In genomic region chrX:19865567-19866363, GRCh38 we compare ENCODE assay signal across 16 cellular contexts. TPM values are rescaled to one million over a fixed set of nuclear protein-coding genes. Genes with fewer than 3 reads are reported as not detected.
A peak's percentile ranks its signal among the peaks of the same experiment; 100 is the strongest.
DNase-seq lines count a peak whose midpoint lies in the region; ATAC-seq and TF ChIP-seq lines count a peak whose summit lies in the region.
"Had no signal": no experiment of that assay in that cellular context is flagged by ENCODE, and none has a peak within 500 bp of the region (broad histone marks: within the 10 kb centered on the region; RNA-seq: fewer than 3 reads in every experiment).

No MANE protein-coding gene starts in this region.

- 64 to 76% (median 68%) methylated on average over 8 of the region's 8 CpGs for WGBS in ovary, 3 donors

- H3K4me1 Mint-ChIP-seq in CD4-positive, alpha-beta memory T cell: peaks cover 29 to 58% (median 48%) of the 10 kb centered on the region in 4 donors
- H3K4me1 Mint-ChIP-seq in activated B cell treated with CpG ODN at 0.5 μM for 24 hours (peaks cover 91% of the 10 kb centered on the region), mesothelial cell of epicardium (peaks cover 43% of the 10 kb centered on the region)

- ATAC-seq in activated B cell treated with CpG ODN at 0.5 μM for 24 hours (ENCODE audit: low read depth): peak; percentile 38
- ATAC-seq in omental fat pad (ENCODE audit: low FRiP score): no peak
- ATAC-seq in HG03095 (IDR thresholded peaks at IDR 0.05; ENCODE audit: unreplicated experiment): no peak

- H3K9me3 Mint-ChIP-seq in CD4-positive, alpha-beta memory T cell: no peaks in the 10 kb centered on the region
- H3K9me3 Mint-ChIP-seq in activated B cell treated with CpG ODN at 0.5 μM for 24 hours: no peaks in the 10 kb centered on the region
- peaks cover 33% of the 10 kb centered on the region for H3K9me3 Mint-ChIP-seq in mesothelial cell of epicardium

- peaks cover 51% of the 10 kb centered on the region for H3K4me1 ChIP-seq in CD4-positive, alpha-beta memory T cell (ENCODE audit: insufficient read depth, low read length)
- H3K4me1 ChIP-seq in ovary (ENCODE audit: insufficient read depth): no peaks in the 10 kb centered on the region

- H3K4me3 Mint-ChIP-seq in CD4-positive, alpha-beta memory T cell: peak overlapping the region in 4 of 8 donors; percentile 47 to 58 (median 54)
- H3K4me3 Mint-ChIP-seq in activated B cell treated with CpG ODN at 0.5 μM for 24 hours (peak overlapping the region; percentile 53), mesothelial cell of epicardium (no peak overlapping the region)

- no peaks in the 10 kb centered on the region for H3K27me3 Mint-ChIP-seq in CD4-positive, alpha-beta memory T cell
- no peaks in the 10 kb centered on the region for H3K27me3 Mint-ChIP-seq in activated B cell treated with CpG ODN at 0.5 μM for 24 hours
- H3K27me3 Mint-ChIP-seq in mesothelial cell of epicardium (ENCODE audit: low read depth): no peaks in the 10 kb centered on the region

- TF ChIP-seq EP300 in ovary (IDR thresholded peaks at IDR 0.05): no peak

- no peaks in the 10 kb centered on the region for H3K9me3 ChIP-seq in CD4-positive, alpha-beta memory T cell (ENCODE audit: control insufficient read depth in 1 of 2, low read length in 2 of 2)
- H3K9me3 ChIP-seq in KOPT-K1 (ENCODE audit: insufficient read depth, low read length, poor library complexity, severe bottlenecking) (no peaks in the 10 kb centered on the region), ovary (no peaks in the 10 kb centered on the region)
- H3K9me3 ChIP-seq: SK-N-SH, tibial nerve had no signal

- peak overlapping the region in 4 of 7 donors; percentile 2 to 75 (median 12) for H3K27ac Mint-ChIP-seq in CD4-positive, alpha-beta memory T cell
- H3K27ac Mint-ChIP-seq in activated B cell treated with CpG ODN at 0.5 μM for 24 hours (peak overlapping the region; percentile 96), mesothelial cell of epicardium (peak overlapping the region; percentile 86)

- H3K4me3 ChIP-seq in CD4-positive, alpha-beta memory T cell (ENCODE audit: low read length in 2 of 2): no peak overlapping the region
- no peak overlapping the region for H3K4me3 ChIP-seq in ovary
- H3K4me3 ChIP-seq: hepatocyte, tibial nerve had no signal

- H3K36me3 Mint-ChIP-seq in CD4-positive, alpha-beta memory T cell: no peaks in the 10 kb centered on the region
- H3K36me3 Mint-ChIP-seq in activated B cell treated with CpG ODN at 0.5 μM for 24 hours (ENCODE audit: low read depth): peaks cover 3% of the 10 kb centered on the region
- peaks cover 3% of the 10 kb centered on the region for H3K36me3 Mint-ChIP-seq in mesothelial cell of epicardium

- CTCF ChIA-PET in CD4-positive, alpha-beta memory T cell (lab: Charles Lee; ENCODE audit: partially characterized antibody): interaction anchor here (0.7 to 1.1 kb wide), 2 partner anchors 10 to 61 kb away, joined by 3 to 4 read pairs; no protein-coding TSS in a partner anchor
- CTCF ChIA-PET in activated B cell treated with CpG ODN at 0.5 μM for 24 hours (lab: Charles Lee): interaction anchor here (0.5 kb wide), 1 partner anchor 17 kb away, joined by 4 read pairs; no protein-coding TSS in a partner anchor

- intact Hi-C loops in CD4-positive, alpha-beta memory T cell (cut with micrococcal nuclease): loop anchor here (2.0 kb wide), 1 partner anchor 19 kb away; no protein-coding TSS in a partner anchor
- intact Hi-C loops in activated B cell treated with CpG ODN at 0.5 μM for 24 hours (cut with micrococcal nuclease) (no loop called here), ovary (cut with DNase I) (no loop called here)

- no peaks in the 10 kb centered on the region for H3K27me3 ChIP-seq in CD4-positive, alpha-beta memory T cell (ENCODE audit: insufficient read depth, low read length)
- H3K27me3 ChIP-seq in ovary: no peaks in the 10 kb centered on the region
- H3K27me3 ChIP-seq: hepatocyte, tibial nerve had no signal

- POLR2A ChIA-PET in CD4-positive, alpha-beta memory T cell (lab: Charles Lee; ENCODE audit: partially characterized antibody): interaction anchor here (1.5 kb wide), 1 partner anchor 25 kb away, joined by 3 read pairs; no protein-coding TSS in a partner anchor
- POLR2A ChIA-PET in activated B cell treated with CpG ODN at 0.5 μM for 24 hours (lab: Charles Lee): interaction anchor here (1.0 to 1.3 kb wide), 2 partner anchors 21 to 123 kb away, joined by 3 to 4 read pairs; no protein-coding TSS in a partner anchor

- TF ChIP-seq CTCF in activated B cell treated with CpG ODN at 0.5 μM for 24 hours (IDR thresholded peaks at IDR 0.05) (no peak), mesothelial cell of epicardium (IDR thresholded peaks at IDR 0.05; ENCODE audit: unreplicated experiment) (no peak), omental fat pad (IDR thresholded peaks at IDR 0.05) (no peak), ovary (IDR thresholded peaks at IDR 0.05) (no peak)

- no peak for DNase-seq in CD4-positive, alpha-beta memory T cell
- DNase-seq in activated B cell treated with CpG ODN at 0.5 μM for 24 hours: no peak
- no peak for DNase-seq in mesothelial cell of epicardium (ENCODE audit: low spot score in 2 of 2, unreplicated experiment in 2 of 2)
- no peak for DNase-seq in omental fat pad (ENCODE audit: low spot score)
- DNase-seq in activated CD4-positive, CD25-positive, alpha-beta regulatory T cell (lab: John Stamatoyannopoulos, UW): no peak
- no peak for DNase-seq in ovary
- DNase-seq: activated gamma-delta T cell treated with Interleukin-2 at 50 U/mL for 16 hours; DMS153; H7; NCI-H2029 treated with DMSO at 0.1 percent for 48 hours; SK-N-SH; stimulated activated CD4-positive, alpha-beta T cell treated with anti-CD3 and anti-CD28 coated beads, Interleukin-4, amount 100 ng/mL, for 24 hours had no signal

- H3K36me3 ChIP-seq in CD4-positive, alpha-beta memory T cell (ENCODE audit: insufficient read depth, low read length): no peaks in the 10 kb centered on the region
- H3K36me3 ChIP-seq in KOPT-K1 (ENCODE audit: insufficient read depth, low read length) (no peaks in the 10 kb centered on the region), ovary (no peaks in the 10 kb centered on the region)
- H3K36me3 ChIP-seq: tibial nerve had no signal

- TF ChIP-seq POLR2A in ovary (IDR thresholded peaks at IDR 0.05): no peak

- no peak overlapping the region for H3K27ac ChIP-seq in CD4-positive, alpha-beta memory T cell (ENCODE audit: low read depth, low read length)
- H3K27ac ChIP-seq in KOPT-K1 (ENCODE audit: low read depth, low read length, poor library complexity, severe bottlenecking) (peak overlapping the region; percentile 97), ovary (no peak overlapping the region)
- H3K27ac ChIP-seq: hepatocyte had no signal

RNA-seq across cellular contexts. Expression of gene SH3KBP1, which starts 21.6 kb away (rescaled TPM):
- 100 to 1,000 TPM; 121 to 144 TPM for total RNA-seq in CD4-positive, alpha-beta memory T cell
- polyA plus RNA-seq in CD4-positive, alpha-beta memory T cell: 100 to 1,000 TPM; 117 to 191 TPM
- total RNA-seq in activated B cell treated with CpG ODN at 0.5 μM for 24 hours: 86.3 and 101 TPM in 2 replicates
- total RNA-seq in mesothelial cell of epicardium: 30.6 to 35.9 TPM (median 32.8 TPM) in 3 replicates
- 10 to 100 TPM; 41.1 to 58.6 (median 47.2) TPM for total RNA-seq in omental fat pad
- 10 to 100 TPM in 3 of 7 donors, 1 to 10 TPM in 4; 4.9 to 16.6 (median 9.8) TPM for total RNA-seq in ovary
- polyA plus RNA-seq in ovary: 10 to 100 TPM in 1 of 2 donors, 1 to 10 TPM in 1; 8.3 to 43.7 TPM

Comparison
In these comparisons a context has a peak if more than half of its experiments do, and no peak if none do; other contexts are left out.
1. H3K27ac Mint-ChIP-seq: peak in every context shown above with its lines; median percentile 96 in activated B cell treated with CpG ODN at 0.5 μM for 24 hours; 86 in mesothelial cell of epicardium; 12 in CD4-positive, alpha-beta memory T cell.